Comparison of ENCODE assay signal across 8 cellular contexts in the genomic region with DNA sequence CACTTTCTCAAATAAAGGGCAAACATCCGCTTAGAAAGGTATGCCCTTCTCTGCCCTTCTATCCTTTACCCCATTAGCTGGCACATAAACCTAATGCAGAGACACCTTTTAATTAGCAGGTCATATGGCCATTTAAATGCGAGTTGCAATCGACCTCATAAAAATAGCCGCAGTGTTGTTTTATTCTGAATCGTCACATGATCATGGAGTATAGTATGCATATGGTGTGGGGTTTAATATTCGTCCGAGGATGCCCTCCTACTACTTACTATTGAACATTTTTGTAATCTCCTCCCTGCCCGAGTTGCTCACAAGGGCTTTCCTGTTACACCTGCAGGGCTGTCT.
DNase-seq lines count a peak whose midpoint lies in the region; ATAC-seq and TF ChIP-seq lines count a peak whose summit lies in the region.

No MANE protein-coding gene starts in this region.

- TF ChIP-seq CTCF in ascending aorta (IDR thresholded peaks at IDR 0.05) (no peak), left lung (IDR thresholded peaks at IDR 0.05) (no peak)

- no peak for ATAC-seq in left lung

- H3K27ac ChIP-seq in ascending aorta (peak overlapping the region; percentile 90 to 91), left lung (peak overlapping the region; percentile 83 to 93)

- H3K27me3 ChIP-seq in ascending aorta: no peaks in the 10 kb centered on the region
- no peaks in the 10 kb centered on the region for H3K27me3 ChIP-seq in left lung

- H3K4me3 ChIP-seq in ascending aorta (peak overlapping the region; percentile 63 to 75), left lung (peak overlapping the region; percentile 43 to 48)

- H3K36me3 ChIP-seq in ascending aorta: peaks cover 0 to 22% of the 10 kb centered on the region in 2 donors
- H3K36me3 ChIP-seq in left lung: peaks cover 0 to 35% of the 10 kb centered on the region in 2 donors

- H3K4me1 ChIP-seq in ascending aorta (peaks cover 13 to 52% of the 10 kb centered on the region in 2 donors), left lung (peaks cover 31 to 95% of the 10 kb centered on the region in 2 donors)

- H3K9me3 ChIP-seq in ascending aorta (no peaks in the 10 kb centered on the region), left lung (no peaks in the 10 kb centered on the region)

- peak; percentile 41 for DNase-seq in NCI-H82 (lab: John Stamatoyannopoulos, UW)
- no peak for DNase-seq in NCI-H82 treated with DMSO at 0.1 percent for 48 hours (lab: John Stamatoyannopoulos, UW; ENCODE audit: unreplicated experiment)
- DNase-seq in ascending aorta (ENCODE audit: low spot score in 2 of 2): no peak
- no peak for DNase-seq in left lung
- peak; percentile 73 for DNase-seq in superior temporal gyrus (ENCODE audit: extremely low spot score)
- DNase-seq in NCI-H1694 treated with DMSO at 0.1 percent for 48 hours (lab: John Stamatoyannopoulos, UW): no peak
- no peak for DNase-seq in cerebellar nuclear complex (lab: John Stamatoyannopoulos, UW)
- no peak for DNase-seq in SW480 (ENCODE audit: low spot score)

- intact Hi-C loops in ascending aorta (cut with DNase I): loop anchor here (5.0 kb wide), 2 partner anchors 90 to 145 kb away; no protein-coding TSS in a partner anchor
- intact Hi-C loops in left lung (cut with DNase I): loop anchor here in 1 of 2 donors (5.0 kb wide), 1 partner anchor 175 kb away; no protein-coding TSS in a partner anchor

Comparison
In these comparisons a context has a peak if more than half of its experiments do, and no peak if none do; other contexts are left out.
1. DNase-seq: peak in NCI-H82 (single experiment) and superior temporal gyrus (single experiment); none in NCI-H82 treated with DMSO at 0.1 percent for 48 hours (single experiment), ascending aorta (0 of 2), left lung (0 of 2), NCI-H1694 treated with DMSO at 0.1 percent for 48 hours (single experiment), cerebellar nuclear complex (0 of 2) and SW480 (single experiment).